1 cellular context compared by ENCODE assay signal in the genomic region with DNA sequence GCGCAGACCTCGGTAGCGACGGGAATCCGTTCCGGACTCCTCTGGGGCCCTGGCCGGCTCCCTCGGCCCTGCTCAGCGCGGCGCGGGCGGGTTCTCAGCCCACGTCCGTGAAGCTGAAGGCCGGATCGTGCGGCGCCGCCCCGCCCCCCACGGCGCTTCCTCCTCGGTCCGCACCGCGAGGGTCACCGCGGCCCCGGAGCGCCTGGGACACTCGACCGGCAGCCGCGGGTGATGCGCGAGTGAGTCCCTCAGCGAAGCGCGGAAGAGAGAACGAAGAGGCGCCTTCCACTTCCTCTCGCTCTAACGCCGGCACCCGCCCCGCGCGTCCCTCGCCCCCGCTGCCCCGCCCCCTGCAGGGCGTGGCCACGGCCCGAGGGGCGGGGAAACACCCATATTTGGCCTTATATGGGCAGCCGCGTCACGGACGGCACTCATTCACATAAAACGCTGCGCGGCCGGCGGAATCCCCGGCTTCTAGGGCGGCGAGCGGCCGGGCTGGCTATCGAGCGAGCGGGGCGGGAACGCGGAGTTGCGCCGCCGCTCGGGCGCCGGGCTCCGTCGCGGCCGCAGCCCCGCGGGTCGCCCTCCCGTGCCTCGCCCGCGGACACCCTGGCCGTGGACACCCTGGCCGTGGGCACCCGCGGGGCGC.
A peak's percentile ranks its signal among the peaks of the same experiment; 100 is the strongest.
TF ChIP-seq lines count a peak whose summit lies in the region.

A gene with protein sequence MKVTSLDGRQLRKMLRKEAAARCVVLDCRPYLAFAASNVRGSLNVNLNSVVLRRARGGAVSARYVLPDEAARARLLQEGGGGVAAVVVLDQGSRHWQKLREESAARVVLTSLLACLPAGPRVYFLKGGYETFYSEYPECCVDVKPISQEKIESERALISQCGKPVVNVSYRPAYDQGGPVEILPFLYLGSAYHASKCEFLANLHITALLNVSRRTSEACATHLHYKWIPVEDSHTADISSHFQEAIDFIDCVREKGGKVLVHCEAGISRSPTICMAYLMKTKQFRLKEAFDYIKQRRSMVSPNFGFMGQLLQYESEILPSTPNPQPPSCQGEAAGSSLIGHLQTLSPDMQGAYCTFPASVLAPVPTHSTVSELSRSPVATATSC (plus strand): TSS at position 470 of the 649 bp plus-strand sequence. CDS start 215 bp downstream, outside the sequence.

TF ChIP-seq in HepG2, 621 proteins besides CTCF, POLR2A, EP300 and RAD21 (continued from another document and continues in another):
- TF ChIP-seq, protein P1, sequence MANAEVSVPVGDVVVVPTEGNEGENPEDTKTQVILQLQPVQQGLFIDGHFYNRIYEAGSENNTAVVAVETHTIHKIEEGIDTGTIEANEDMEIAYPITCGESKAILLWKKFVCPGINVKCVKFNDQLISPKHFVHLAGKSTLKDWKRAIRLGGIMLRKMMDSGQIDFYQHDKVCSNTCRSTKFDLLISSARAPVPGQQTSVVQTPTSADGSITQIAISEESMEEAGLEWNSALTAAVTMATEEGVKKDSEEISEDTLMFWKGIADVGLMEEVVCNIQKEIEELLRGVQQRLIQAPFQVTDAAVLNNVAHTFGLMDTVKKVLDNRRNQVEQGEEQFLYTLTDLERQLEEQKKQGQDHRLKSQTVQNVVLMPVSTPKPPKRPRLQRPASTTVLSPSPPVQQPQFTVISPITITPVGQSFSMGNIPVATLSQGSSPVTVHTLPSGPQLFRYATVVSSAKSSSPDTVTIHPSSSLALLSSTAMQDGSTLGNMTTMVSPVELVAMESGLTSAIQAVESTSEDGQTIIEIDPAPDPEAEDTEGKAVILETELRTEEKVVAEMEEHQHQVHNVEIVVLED (CRISPR knock-in tag; IDR thresholded peaks at IDR 0.05; ENCODE audit: borderline replicate concordance) = peak; percentile 54; the same call in 1 of the 2 replicates
- TF ChIP-seq TARDBP (CRISPR knock-in tag; IDR thresholded peaks at IDR 0.05) = no peak
- TF ChIP-seq, protein P2, sequence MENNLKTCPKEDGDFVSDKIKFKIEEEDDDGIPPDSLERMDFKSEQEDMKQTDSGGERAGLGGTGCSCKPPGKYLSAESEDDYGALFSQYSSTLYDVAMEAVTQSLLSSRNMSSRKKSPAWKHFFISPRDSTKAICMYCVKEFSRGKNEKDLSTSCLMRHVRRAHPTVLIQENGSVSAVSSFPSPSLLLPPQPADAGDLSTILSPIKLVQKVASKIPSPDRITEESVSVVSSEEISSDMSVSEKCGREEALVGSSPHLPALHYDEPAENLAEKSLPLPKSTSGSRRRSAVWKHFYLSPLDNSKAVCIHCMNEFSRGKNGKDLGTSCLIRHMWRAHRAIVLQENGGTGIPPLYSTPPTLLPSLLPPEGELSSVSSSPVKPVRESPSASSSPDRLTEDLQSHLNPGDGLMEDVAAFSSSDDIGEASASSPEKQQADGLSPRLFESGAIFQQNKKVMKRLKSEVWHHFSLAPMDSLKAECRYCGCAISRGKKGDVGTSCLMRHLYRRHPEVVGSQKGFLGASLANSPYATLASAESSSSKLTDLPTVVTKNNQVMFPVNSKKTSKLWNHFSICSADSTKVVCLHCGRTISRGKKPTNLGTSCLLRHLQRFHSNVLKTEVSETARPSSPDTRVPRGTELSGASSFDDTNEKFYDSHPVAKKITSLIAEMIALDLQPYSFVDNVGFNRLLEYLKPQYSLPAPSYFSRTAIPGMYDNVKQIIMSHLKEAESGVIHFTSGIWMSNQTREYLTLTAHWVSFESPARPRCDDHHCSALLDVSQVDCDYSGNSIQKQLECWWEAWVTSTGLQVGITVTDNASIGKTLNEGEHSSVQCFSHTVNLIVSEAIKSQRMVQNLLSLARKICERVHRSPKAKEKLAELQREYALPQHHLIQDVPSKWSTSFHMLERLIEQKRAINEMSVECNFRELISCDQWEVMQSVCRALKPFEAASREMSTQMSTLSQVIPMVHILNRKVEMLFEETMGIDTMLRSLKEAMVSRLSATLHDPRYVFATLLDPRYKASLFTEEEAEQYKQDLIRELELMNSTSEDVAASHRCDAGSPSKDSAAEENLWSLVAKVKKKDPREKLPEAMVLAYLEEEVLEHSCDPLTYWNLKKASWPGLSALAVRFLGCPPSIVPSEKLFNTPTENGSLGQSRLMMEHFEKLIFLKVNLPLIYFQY (CRISPR knock-in tag; IDR thresholded peaks at IDR 0.05; ENCODE audit: borderline replicate concordance) = no peak
- no peak for TF ChIP-seq NFATC3 (CRISPR knock-in tag; IDR thresholded peaks at IDR 0.05)
- TF ChIP-seq ZBTB8A (CRISPR knock-in tag; IDR thresholded peaks at IDR 0.05; ENCODE audit: borderline replicate concordance, low read depth) = no peak
- TF ChIP-seq ZNF367 (CRISPR knock-in tag; IDR thresholded peaks at IDR 0.05; ENCODE audit: borderline replicate concordance) = no peak
- TF ChIP-seq GPN1 (CRISPR knock-in tag; IDR thresholded peaks at IDR 0.05; ENCODE audit: borderline replicate concordance) = no peak
- TF ChIP-seq, protein P3, sequence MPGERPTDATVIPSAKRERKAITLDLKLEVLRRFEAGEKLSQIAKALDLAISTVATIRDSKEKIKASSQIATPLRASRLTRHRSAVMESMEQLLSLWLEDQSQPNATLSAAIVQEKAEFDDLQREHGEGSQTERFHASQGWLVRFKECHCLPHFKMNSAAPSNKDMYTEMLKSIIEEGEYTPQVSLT (CRISPR knock-in tag; IDR thresholded peaks at IDR 0.05; ENCODE audit: borderline replicate concordance, low read depth) = no peak
- TF ChIP-seq, protein P4, sequence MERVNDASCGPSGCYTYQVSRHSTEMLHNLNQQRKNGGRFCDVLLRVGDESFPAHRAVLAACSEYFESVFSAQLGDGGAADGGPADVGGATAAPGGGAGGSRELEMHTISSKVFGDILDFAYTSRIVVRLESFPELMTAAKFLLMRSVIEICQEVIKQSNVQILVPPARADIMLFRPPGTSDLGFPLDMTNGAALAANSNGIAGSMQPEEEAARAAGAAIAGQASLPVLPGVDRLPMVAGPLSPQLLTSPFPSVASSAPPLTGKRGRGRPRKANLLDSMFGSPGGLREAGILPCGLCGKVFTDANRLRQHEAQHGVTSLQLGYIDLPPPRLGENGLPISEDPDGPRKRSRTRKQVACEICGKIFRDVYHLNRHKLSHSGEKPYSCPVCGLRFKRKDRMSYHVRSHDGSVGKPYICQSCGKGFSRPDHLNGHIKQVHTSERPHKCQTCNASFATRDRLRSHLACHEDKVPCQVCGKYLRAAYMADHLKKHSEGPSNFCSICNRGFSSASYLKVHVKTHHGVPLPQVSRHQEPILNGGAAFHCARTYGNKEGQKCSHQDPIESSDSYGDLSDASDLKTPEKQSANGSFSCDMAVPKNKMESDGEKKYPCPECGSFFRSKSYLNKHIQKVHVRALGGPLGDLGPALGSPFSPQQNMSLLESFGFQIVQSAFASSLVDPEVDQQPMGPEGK (CRISPR knock-in tag; IDR thresholded peaks at IDR 0.05) = peak; percentile 51
- no peak for TF ChIP-seq ZNF430 (CRISPR knock-in tag; IDR thresholded peaks at IDR 0.05)
- TF ChIP-seq ARHGAP35 (CRISPR knock-in tag; IDR thresholded peaks at IDR 0.05; ENCODE audit: borderline replicate concordance) = peak; percentile 27; the same call in 1 of the 2 replicates
- TF ChIP-seq ZFX (CRISPR knock-in tag; IDR thresholded peaks at IDR 0.05; ENCODE audit: low read depth) = 0 out of 2 replicates have a peak, but pooled peaks have one; percentile 28
- no peak for TF ChIP-seq ZNF20 (CRISPR knock-in tag; IDR thresholded peaks at IDR 0.05)
- TF ChIP-seq, protein P5, sequence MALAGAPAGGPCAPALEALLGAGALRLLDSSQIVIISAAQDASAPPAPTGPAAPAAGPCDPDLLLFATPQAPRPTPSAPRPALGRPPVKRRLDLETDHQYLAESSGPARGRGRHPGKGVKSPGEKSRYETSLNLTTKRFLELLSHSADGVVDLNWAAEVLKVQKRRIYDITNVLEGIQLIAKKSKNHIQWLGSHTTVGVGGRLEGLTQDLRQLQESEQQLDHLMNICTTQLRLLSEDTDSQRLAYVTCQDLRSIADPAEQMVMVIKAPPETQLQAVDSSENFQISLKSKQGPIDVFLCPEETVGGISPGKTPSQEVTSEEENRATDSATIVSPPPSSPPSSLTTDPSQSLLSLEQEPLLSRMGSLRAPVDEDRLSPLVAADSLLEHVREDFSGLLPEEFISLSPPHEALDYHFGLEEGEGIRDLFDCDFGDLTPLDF (CRISPR knock-in tag; IDR thresholded peaks at IDR 0.05) = no peak
- TF ChIP-seq, protein P6, sequence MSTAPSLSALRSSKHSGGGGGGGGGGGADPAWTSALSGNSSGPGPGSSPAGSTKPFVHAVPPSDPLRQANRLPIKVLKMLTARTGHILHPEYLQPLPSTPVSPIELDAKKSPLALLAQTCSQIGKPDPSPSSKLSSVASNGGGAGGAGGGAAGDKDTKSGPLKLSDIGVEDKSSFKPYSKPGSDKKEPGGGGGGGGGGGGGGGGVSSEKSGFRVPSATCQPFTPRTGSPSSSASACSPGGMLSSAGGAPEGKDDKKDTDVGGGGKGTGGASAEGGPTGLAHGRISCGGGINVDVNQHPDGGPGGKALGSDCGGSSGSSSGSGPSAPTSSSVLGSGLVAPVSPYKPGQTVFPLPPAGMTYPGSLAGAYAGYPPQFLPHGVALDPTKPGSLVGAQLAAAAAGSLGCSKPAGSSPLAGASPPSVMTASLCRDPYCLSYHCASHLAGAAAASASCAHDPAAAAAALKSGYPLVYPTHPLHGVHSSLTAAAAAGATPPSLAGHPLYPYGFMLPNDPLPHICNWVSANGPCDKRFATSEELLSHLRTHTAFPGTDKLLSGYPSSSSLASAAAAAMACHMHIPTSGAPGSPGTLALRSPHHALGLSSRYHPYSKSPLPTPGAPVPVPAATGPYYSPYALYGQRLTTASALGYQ (CRISPR knock-in tag; IDR thresholded peaks at IDR 0.05) = 0 out of 2 replicates have a peak, but pooled peaks have one; percentile 27
- TF ChIP-seq ZNF530 (CRISPR knock-in tag; IDR thresholded peaks at IDR 0.05; ENCODE audit: low read depth) = no peak
- TF ChIP-seq, protein P7, sequence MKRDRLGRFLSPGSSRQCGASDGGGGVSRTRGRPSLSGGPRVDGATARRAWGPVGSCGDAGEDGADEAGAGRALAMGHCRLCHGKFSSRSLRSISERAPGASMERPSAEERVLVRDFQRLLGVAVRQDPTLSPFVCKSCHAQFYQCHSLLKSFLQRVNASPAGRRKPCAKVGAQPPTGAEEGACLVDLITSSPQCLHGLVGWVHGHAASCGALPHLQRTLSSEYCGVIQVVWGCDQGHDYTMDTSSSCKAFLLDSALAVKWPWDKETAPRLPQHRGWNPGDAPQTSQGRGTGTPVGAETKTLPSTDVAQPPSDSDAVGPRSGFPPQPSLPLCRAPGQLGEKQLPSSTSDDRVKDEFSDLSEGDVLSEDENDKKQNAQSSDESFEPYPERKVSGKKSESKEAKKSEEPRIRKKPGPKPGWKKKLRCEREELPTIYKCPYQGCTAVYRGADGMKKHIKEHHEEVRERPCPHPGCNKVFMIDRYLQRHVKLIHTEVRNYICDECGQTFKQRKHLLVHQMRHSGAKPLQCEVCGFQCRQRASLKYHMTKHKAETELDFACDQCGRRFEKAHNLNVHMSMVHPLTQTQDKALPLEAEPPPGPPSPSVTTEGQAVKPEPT (CRISPR knock-in tag; IDR thresholded peaks at IDR 0.05; ENCODE audit: low read depth) = no peak
- no peak for TF ChIP-seq ZSCAN12 (CRISPR knock-in tag; IDR thresholded peaks at IDR 0.05)
- TF ChIP-seq SRSF9 (IDR thresholded peaks at IDR 0.05; ENCODE audit: borderline replicate concordance, insufficient read depth, low read depth, low read length, poor library complexity, severe bottlenecking) = no peak
- TF ChIP-seq ELF3 (CRISPR knock-in tag; IDR thresholded peaks at IDR 0.05) = 0 out of 2 replicates have a peak, but pooled peaks have one; percentile 10
- TF ChIP-seq ZNF724P (CRISPR knock-in tag; IDR thresholded peaks at IDR 0.05; ENCODE audit: borderline replicate concordance) = no peak
- TF ChIP-seq ZNF256 (CRISPR knock-in tag; conservative IDR thresholded peaks at IDR 0.05) = no peak
- TF ChIP-seq, protein P8, sequence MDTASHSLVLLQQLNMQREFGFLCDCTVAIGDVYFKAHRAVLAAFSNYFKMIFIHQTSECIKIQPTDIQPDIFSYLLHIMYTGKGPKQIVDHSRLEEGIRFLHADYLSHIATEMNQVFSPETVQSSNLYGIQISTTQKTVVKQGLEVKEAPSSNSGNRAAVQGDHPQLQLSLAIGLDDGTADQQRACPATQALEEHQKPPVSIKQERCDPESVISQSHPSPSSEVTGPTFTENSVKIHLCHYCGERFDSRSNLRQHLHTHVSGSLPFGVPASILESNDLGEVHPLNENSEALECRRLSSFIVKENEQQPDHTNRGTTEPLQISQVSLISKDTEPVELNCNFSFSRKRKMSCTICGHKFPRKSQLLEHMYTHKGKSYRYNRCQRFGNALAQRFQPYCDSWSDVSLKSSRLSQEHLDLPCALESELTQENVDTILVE (CRISPR knock-in tag; IDR thresholded peaks at IDR 0.05) = no peak
- 0 out of 2 replicates have a peak, but pooled peaks have one; percentile 22 for TF ChIP-seq ZNF225 (CRISPR knock-in tag; IDR thresholded peaks at IDR 0.05)
- no peak for TF ChIP-seq ZNF563 (CRISPR knock-in tag; IDR thresholded peaks at IDR 0.05)
- TF ChIP-seq ZNF335 (CRISPR knock-in tag; IDR thresholded peaks at IDR 0.05) = no peak
- no peak for TF ChIP-seq NCOA2 (CRISPR knock-in tag; IDR thresholded peaks at IDR 0.05)
- TF ChIP-seq, protein P9, sequence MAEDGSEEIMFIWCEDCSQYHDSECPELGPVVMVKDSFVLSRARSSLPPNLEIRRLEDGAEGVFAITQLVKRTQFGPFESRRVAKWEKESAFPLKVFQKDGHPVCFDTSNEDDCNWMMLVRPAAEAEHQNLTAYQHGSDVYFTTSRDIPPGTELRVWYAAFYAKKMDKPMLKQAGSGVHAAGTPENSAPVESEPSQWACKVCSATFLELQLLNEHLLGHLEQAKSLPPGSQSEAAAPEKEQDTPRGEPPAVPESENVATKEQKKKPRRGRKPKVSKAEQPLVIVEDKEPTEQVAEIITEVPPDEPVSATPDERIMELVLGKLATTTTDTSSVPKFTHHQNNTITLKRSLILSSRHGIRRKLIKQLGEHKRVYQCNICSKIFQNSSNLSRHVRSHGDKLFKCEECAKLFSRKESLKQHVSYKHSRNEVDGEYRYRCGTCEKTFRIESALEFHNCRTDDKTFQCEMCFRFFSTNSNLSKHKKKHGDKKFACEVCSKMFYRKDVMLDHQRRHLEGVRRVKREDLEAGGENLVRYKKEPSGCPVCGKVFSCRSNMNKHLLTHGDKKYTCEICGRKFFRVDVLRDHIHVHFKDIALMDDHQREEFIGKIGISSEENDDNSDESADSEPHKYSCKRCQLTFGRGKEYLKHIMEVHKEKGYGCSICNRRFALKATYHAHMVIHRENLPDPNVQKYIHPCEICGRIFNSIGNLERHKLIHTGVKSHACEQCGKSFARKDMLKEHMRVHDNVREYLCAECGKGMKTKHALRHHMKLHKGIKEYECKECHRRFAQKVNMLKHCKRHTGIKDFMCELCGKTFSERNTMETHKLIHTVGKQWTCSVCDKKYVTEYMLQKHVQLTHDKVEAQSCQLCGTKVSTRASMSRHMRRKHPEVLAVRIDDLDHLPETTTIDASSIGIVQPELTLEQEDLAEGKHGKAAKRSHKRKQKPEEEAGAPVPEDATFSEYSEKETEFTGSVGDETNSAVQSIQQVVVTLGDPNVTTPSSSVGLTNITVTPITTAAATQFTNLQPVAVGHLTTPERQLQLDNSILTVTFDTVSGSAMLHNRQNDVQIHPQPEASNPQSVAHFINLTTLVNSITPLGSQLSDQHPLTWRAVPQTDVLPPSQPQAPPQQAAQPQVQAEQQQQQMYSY (CRISPR knock-in tag; IDR thresholded peaks at IDR 0.05) = peak; percentile 67; the same call in 1 of the 2 replicates
- TF ChIP-seq, protein P10, sequence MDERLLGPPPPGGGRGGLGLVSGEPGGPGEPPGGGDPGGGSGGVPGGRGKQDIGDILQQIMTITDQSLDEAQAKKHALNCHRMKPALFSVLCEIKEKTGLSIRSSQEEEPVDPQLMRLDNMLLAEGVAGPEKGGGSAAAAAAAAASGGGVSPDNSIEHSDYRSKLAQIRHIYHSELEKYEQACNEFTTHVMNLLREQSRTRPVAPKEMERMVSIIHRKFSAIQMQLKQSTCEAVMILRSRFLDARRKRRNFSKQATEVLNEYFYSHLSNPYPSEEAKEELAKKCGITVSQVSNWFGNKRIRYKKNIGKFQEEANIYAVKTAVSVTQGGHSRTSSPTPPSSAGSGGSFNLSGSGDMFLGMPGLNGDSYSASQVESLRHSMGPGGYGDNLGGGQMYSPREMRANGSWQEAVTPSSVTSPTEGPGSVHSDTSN (CRISPR knock-in tag; IDR thresholded peaks at IDR 0.05) = no peak
- TF ChIP-seq ZMYM2 (CRISPR knock-in tag; IDR thresholded peaks at IDR 0.05) = no peak
- TF ChIP-seq ZFAT (CRISPR knock-in tag; conservative IDR thresholded peaks at IDR 0.05) = no peak
- TF ChIP-seq ZNF460 (CRISPR knock-in tag; IDR thresholded peaks at IDR 0.05; ENCODE audit: borderline replicate concordance) = no peak
- TF ChIP-seq KDM1A (CRISPR knock-in tag; IDR thresholded peaks at IDR 0.05) = no peak
